In genomic region chr10:100038561-100039071, GRCh38 we compare ENCODE assay signal across 15 cellular contexts. TPM values are rescaled to one million over a fixed set of nuclear protein-coding genes. Genes with fewer than 3 reads are reported as not detected.
DNase-seq lines count a peak whose midpoint lies in the region; ATAC-seq, FAIRE-seq and TF ChIP-seq lines count a peak whose summit lies in the region.
"Had no signal": no experiment of that assay in that cellular context is flagged by ENCODE, and none has a peak within 500 bp of the region (broad histone marks: within the 10 kb centered on the region; RNA-seq: fewer than 3 reads in every experiment).

No MANE protein-coding gene starts in this region.

- H3K4me1 ChIP-seq in A549 (peaks cover 25% of the 10 kb centered on the region), mesenchymal stem cell (ENCODE audit: control insufficient read depth, insufficient read depth, low read depth, low read length) (peaks cover 2% of the 10 kb centered on the region)
- H3K4me1 ChIP-seq: thyroid gland had no signal

- H2AFZ ChIP-seq in mesenchymal stem cell (ENCODE audit: low read depth, low read length), result peak overlapping the region; percentile 30

- POLR2A ChIA-PET in A549 (lab: Yijun Ruan, JAX), result interaction anchor here (0.6 kb wide), 1 partner anchor 76 kb away, joined by 4 read pairs; no protein-coding TSS in a partner anchor

- no peak for TF ChIP-seq CTCF in A549 (IDR thresholded peaks at IDR 0.05)
- TF ChIP-seq CTCF in cardiac fibroblast (IDR thresholded peaks at IDR 0.05; ENCODE audit: low read depth, low read length), result no peak

- H3K14ac ChIP-seq in mesenchymal stem cell (ENCODE audit: low read length in 2 of 2), result peak overlapping the region in 1 of 2 experiments; percentile 2

- H2BK15ac ChIP-seq in mesenchymal stem cell (ENCODE audit: low read depth, poor library complexity, severe bottlenecking), result no peak overlapping the region

- H3K4me2 ChIP-seq in A549 (peak overlapping the region; percentile 26), mesenchymal stem cell (ENCODE audit: low read length, poor library complexity, severe bottlenecking) (no peak overlapping the region)

- DNase-seq in A549 (ENCODE audit: low read depth in 1 of 2, low spot score in 1 of 2) (no peak), cardiac fibroblast (ENCODE audit: low read depth in 2 of 2) (peak; percentile 26 to 53), mesenchymal stem cell (no peak), NCI-H1092 treated with DMSO at 0.1 percent for 48 hours (lab: John Stamatoyannopoulos, UW) (no peak), H54 (ENCODE audit: insufficient read length, low spot score) (no peak), AG08396 (ENCODE audit: low spot score) (no peak)
- DNase-seq: AML-193, DMS79 treated with DMSO at 0.1 percent for 48 hours, Kasumi-1, NCI-H2081, ovary, thyroid gland had no signal

- H2BK5ac ChIP-seq in mesenchymal stem cell (ENCODE audit: low read depth, low read length, poor library complexity, severe bottlenecking), result no peak overlapping the region

- H3K9me3 ChIP-seq in A549 (no peaks in the 10 kb centered on the region), mesenchymal stem cell (ENCODE audit: control insufficient read depth, low read length) (no peaks in the 10 kb centered on the region)
- H3K9me3 ChIP-seq: ovary, thyroid gland had no signal

- TF ChIP-seq POLR2A in A549 (IDR thresholded peaks at IDR 0.05; ENCODE audit: low read length), result no peak
- no peak for TF ChIP-seq POLR2A in H54 (IDR thresholded peaks at IDR 0.05; ENCODE audit: low read depth, low read length)

- H3K4me3 ChIP-seq in A549 (no peak overlapping the region), cardiac fibroblast (replicated peaks in 1 of 2; ENCODE audit: low read depth in 2 of 2, low read length in 2 of 2) (no peak overlapping the region), mesenchymal stem cell (ENCODE audit: insufficient read depth in 1 of 2, low read depth in 1 of 2, low read length in 2 of 2) (no peak overlapping the region)
- H3K4me3 ChIP-seq: ovary, thyroid gland had no signal

- TF ChIP-seq EP300 in A549 (IDR thresholded peaks at IDR 0.05), result no peak

- no peak overlapping the region for H3K9ac ChIP-seq in mesenchymal stem cell (ENCODE audit: low read length)

- no peaks in the 10 kb centered on the region for H3K79me1 ChIP-seq in mesenchymal stem cell (replicated peaks; ENCODE audit: low read length, poor library complexity, severe bottlenecking)

- 0% methylated on average over 1 of the region's 1 CpG for WGBS in A549 (ENCODE audit: missing lambda C conversion rate)
- WGBS in mesenchymal stem cell, result 19% methylated on average over 1 of the region's 1 CpG

- no peaks in the 10 kb centered on the region for H3K36me3 ChIP-seq in mesenchymal stem cell (ENCODE audit: control insufficient read depth in 1 of 2, insufficient read depth in 2 of 2, low read depth in 1 of 2, low read length in 2 of 2)
- H3K36me3 ChIP-seq: ovary, thyroid gland had no signal

- peak overlapping the region in 1 of 2 experiments; percentile 59 for H2BK12ac ChIP-seq in mesenchymal stem cell (ENCODE audit: low read length in 2 of 2)

- TF ChIP-seq RAD21 in A549 (conservative IDR thresholded peaks at IDR 0.05 in 1 of 2, IDR thresholded peaks at IDR 0.05 in 1 of 2), result no peak

- H2AK5ac ChIP-seq in mesenchymal stem cell (ENCODE audit: low read length, severe bottlenecking), result no peak overlapping the region

- H3K27me3 ChIP-seq in mesenchymal stem cell (ENCODE audit: control insufficient read depth in 1 of 2, insufficient read depth in 1 of 2, low read length in 2 of 2), result no peaks in the 10 kb centered on the region
- H3K27me3 ChIP-seq: ovary, thyroid gland had no signal

- peak overlapping the region; percentile 66 for H4K8ac ChIP-seq in mesenchymal stem cell (ENCODE audit: low read length)

- no peak overlapping the region for H2BK120ac ChIP-seq in mesenchymal stem cell (ENCODE audit: low read depth, low read length)

- ATAC-seq in A549 (peak in 1 of 2 experiments; percentile 52; a peak in 3 of 6 replicates), HG02610 (IDR thresholded peaks at IDR 0.05; ENCODE audit: unreplicated experiment) (peak; percentile 64), HG02588 (IDR thresholded peaks at IDR 0.05; ENCODE audit: unreplicated experiment) (no peak)

- H4K91ac ChIP-seq in mesenchymal stem cell (ENCODE audit: low read length), result no peak overlapping the region

- peak overlapping the region; percentile 33 to 71; a peak in 4 of 6 replicates for H3K27ac ChIP-seq in A549
- no peak overlapping the region for H3K27ac ChIP-seq in mesenchymal stem cell (ENCODE audit: low read length, poor library complexity, severe bottlenecking)
- H3K27ac ChIP-seq: ovary, thyroid gland had no signal

- no peak overlapping the region for H3K23ac ChIP-seq in mesenchymal stem cell (ENCODE audit: low read length in 2 of 2)

- H3K4ac ChIP-seq in mesenchymal stem cell (ENCODE audit: low read depth in 1 of 2, low read length in 2 of 2), result no peak overlapping the region

- H3K18ac ChIP-seq in mesenchymal stem cell (ENCODE audit: low read depth in 1 of 2, low read length in 2 of 2), result peak overlapping the region; percentile 22 to 49

- CTCF ChIA-PET in A549 (lab: Yijun Ruan, JAX), result interaction anchor here (0.6 to 3.7 kb wide), 6 partner anchors 8 to 73 kb away, joined by 3 to 24 read pairs (median 4); partner anchors contain the start of gene DNMBP

- FAIRE-seq in A549 (lab: Jason Lieb, UNC) (no peak), H54 (lab: Jason Lieb, UNC) (no peak)

TF ChIP-seq in A549, 52 proteins besides CTCF, POLR2A, EP300 and RAD21:
- TF ChIP-seq CHD2 (IDR thresholded peaks at IDR 0.05; ENCODE audit: low read length, partially characterized antibody) (no peak), BHLHE40 (IDR thresholded peaks at IDR 0.05; ENCODE audit: low read depth, low read length) (no peak), CBX2 (IDR thresholded peaks at IDR 0.05; ENCODE audit: borderline replicate concordance, low read depth) (no peak), USF2 (IDR thresholded peaks at IDR 0.05) (no peak), CEBPB (IDR thresholded peaks at IDR 0.05) (no peak), JUN (IDR thresholded peaks at IDR 0.05) (no peak), ZSCAN20 (CRISPR knock-in tag; IDR thresholded peaks at IDR 0.05) (no peak), ZFP36 (IDR thresholded peaks at IDR 0.05; ENCODE audit: borderline replicate concordance, partially characterized antibody) (no peak), MAFK (IDR thresholded peaks at IDR 0.05; ENCODE audit: partially characterized antibody) (no peak), TP53 (CRISPR knock-in tag; IDR thresholded peaks at IDR 0.05) (no peak), PHF8 (IDR thresholded peaks at IDR 0.05; ENCODE audit: borderline replicate concordance, low read depth) (no peak)
TF ChIP-seq in A549: peak in this region for 0.

RNA-seq across cellular contexts. Expression of gene DNMBP, which starts 28.9 kb away (rescaled TPM):
- polyA plus RNA-seq in A549 (2011; rRNA removed) (20.3 and 24.3 TPM in 2 replicates), A549 (2017; fragmentation: RNase III; extraction: RNeasy Plus Mini Kit Qiagen cat#74134 plus additional on column Dnase treatment) (12.6 to 15.3 TPM (median 13.7 TPM) in 3 replicates)
- 9.9 and 11.3 TPM in 2 replicates for polyA plus RNA-seq in A549 (2012; cell fraction: cytosol; rRNA removed)
- polyA plus RNA-seq in A549 (2012; cell fraction: nucleus; rRNA removed), result 19.1 and 24.9 TPM in 2 replicates
- 20.1 and 20.4 TPM in 2 replicates for polyA minus RNA-seq in A549 (2011; rRNA and poly(A)+ RNA removed)
- 15.3 TPM for polyA plus RNA-seq in mesenchymal stem cell (2013, experiment 1 of 2)
- polyA plus RNA-seq in mesenchymal stem cell (2013, experiment 2 of 2), result 14.3 TPM

RNA-seq across cellular contexts. Expression of gene CPN1, which starts 43.1 kb away (rescaled TPM):
- polyA plus RNA-seq in A549 (2011; rRNA removed) (3.2 TPM in 2 replicates), A549 (2017; fragmentation: RNase III; extraction: RNeasy Plus Mini Kit Qiagen cat#74134 plus additional on column Dnase treatment) (0.29 to 0.62 TPM (median 0.52 TPM) in 3 replicates)
- 0.85 and 1.0 TPM in 2 replicates for polyA plus RNA-seq in A549 (2012; cell fraction: cytosol; rRNA removed)
- polyA plus RNA-seq in A549 (2012; cell fraction: nucleus; rRNA removed), result 1.3 TPM in 2 replicates
- 2.2 and 3.3 TPM in 2 replicates for polyA minus RNA-seq in A549 (2011; rRNA and poly(A)+ RNA removed)
- polyA plus RNA-seq in mesenchymal stem cell (2013, experiment 1 of 2), result not detected
- polyA plus RNA-seq in mesenchymal stem cell (2013, experiment 2 of 2), result not detected
- polyA plus RNA-seq: esophagus, ovary had no signal

Comparison
In these comparisons a context has a peak if more than half of its experiments do, and no peak if none do; other contexts are left out.
1. DNase-seq: peak in cardiac fibroblast (2 of 2); none in A549 (0 of 2), mesenchymal stem cell (single experiment), NCI-H1092 treated with DMSO at 0.1 percent for 48 hours (single experiment), H54 (single experiment) and AG08396 (single experiment).